In the genomic region with DNA sequence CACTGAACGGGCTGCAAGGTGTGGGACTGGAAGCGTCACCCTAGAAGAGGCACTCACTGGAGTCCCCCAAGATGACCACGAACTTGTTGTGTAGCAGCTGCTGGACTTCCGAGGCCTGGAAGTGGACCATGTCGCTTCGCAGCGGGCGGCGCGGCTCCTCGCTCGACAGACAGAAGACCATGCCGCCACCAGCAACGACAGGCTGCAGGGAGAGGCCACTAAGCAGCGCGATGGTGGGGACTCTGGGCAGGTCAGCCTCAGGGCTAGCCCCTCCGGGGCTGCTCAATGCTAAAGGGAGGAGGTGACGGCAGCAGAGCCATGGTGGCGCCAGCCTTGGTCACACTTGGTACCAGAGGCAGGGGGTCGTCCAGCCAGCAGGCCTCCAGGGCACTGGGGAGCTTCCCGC, we compare ENCODE assay signal across 8 cellular contexts. TPM values are rescaled to one million over a fixed set of nuclear protein-coding genes. Genes with fewer than 3 reads are reported as not detected.
DNase-seq lines count a peak whose midpoint lies in the region; ATAC-seq and TF ChIP-seq lines count a peak whose summit lies in the region.

No MANE protein-coding gene starts in this region.

- peak; percentile 15 for DNase-seq in ELF-1 (ENCODE audit: low read depth, low spot score)
- no peak for DNase-seq in Peyer's patch
- DNase-seq in fibroblast of the aortic adventitia (ENCODE audit: low read depth): no peak
- peak in 1 of 2 donors; percentile 61 for DNase-seq in psoas muscle
- no peak for DNase-seq in MV-4-11 (lab: John Stamatoyannopoulos, UW)
- no peak for DNase-seq in DMS153 treated with DMSO at 0.1 percent for 48 hours (lab: John Stamatoyannopoulos, UW; ENCODE audit: unreplicated experiment)

- H3K27me3 ChIP-seq in Peyer's patch (no peaks in the 10 kb centered on the region), psoas muscle (ENCODE audit: insufficient read depth in 3 of 3, low read length in 2 of 3) (no peaks in the 10 kb centered on the region)

- H3K4me1 ChIP-seq in Peyer's patch: peaks cover 0 to 14% (median 7%) of the 10 kb centered on the region in 4 donors
- peaks cover 9% of the 10 kb centered on the region for H3K4me1 ChIP-seq in psoas muscle

- ATAC-seq in psoas muscle: no peak
- ATAC-seq in HG03442 (IDR thresholded peaks at IDR 0.05; ENCODE audit: unreplicated experiment): no peak
- no peak for ATAC-seq in HG02970 (IDR thresholded peaks at IDR 0.05; ENCODE audit: low FRiP score, unreplicated experiment)

- H3K36me3 ChIP-seq in Peyer's patch (no peaks in the 10 kb centered on the region), psoas muscle (ENCODE audit: insufficient read depth in 1 of 2, low read depth in 1 of 2) (peaks cover 0 to 30% of the 10 kb centered on the region in 2 donors)

- TF ChIP-seq POLR2A in Peyer's patch (IDR thresholded peaks at IDR 0.05): no peak

- TF ChIP-seq CTCF in Peyer's patch (IDR thresholded peaks at IDR 0.05) (no peak), fibroblast of the aortic adventitia (IDR thresholded peaks at IDR 0.05; ENCODE audit: insufficient read depth, low read length) (no peak), psoas muscle (IDR thresholded peaks at IDR 0.05) (no peak)

- intact Hi-C loops in psoas muscle (cut with DNase I): no loop called here

- peak overlapping the region; percentile 86 to 89 (median 87) for H3K27ac ChIP-seq in Peyer's patch
- peak overlapping the region; percentile 91 for H3K27ac ChIP-seq in psoas muscle

- 78 to 86% (median 80%) methylated on average over 18 to 21 of the region's 21 CpGs for WGBS in psoas muscle, 3 donors

- H3K4me3 ChIP-seq in Peyer's patch: peak overlapping the region; percentile 80 to 94 (median 88)
- H3K4me3 ChIP-seq in fibroblast of the aortic adventitia (ENCODE audit: low read depth, low read length): peak overlapping the region; percentile 88
- H3K4me3 ChIP-seq in psoas muscle: peak overlapping the region; percentile 88

- H3K9me3 ChIP-seq in Peyer's patch: no peaks in the 10 kb centered on the region
- no peaks in the 10 kb centered on the region for H3K9me3 ChIP-seq in psoas muscle

RNA-seq across cellular contexts. Expression of gene PCED1A, which starts 0.7 kb away (rescaled TPM):
- 10 to 100 TPM; 25.4 to 99.0 (median 48.7) TPM for total RNA-seq in Peyer's patch
- 21.1 and 31.0 TPM in 2 replicates for total RNA-seq in fibroblast of the aortic adventitia (ENCODE audit: low replicate concordance)
- 10 to 100 TPM in 1 of 4 donors, 1 to 10 TPM in 3; 4.8 to 11.5 (median 8.0) TPM for total RNA-seq in psoas muscle
- polyA plus RNA-seq in psoas muscle: 1 to 10 TPM; 4.2 to 6.5 (median 5.7) TPM

RNA-seq across cellular contexts. Expression of gene VPS16, which starts 0.8 kb away (rescaled TPM):
- total RNA-seq in Peyer's patch (10 to 100 TPM; 43.7 to 54.6 (median 45.1) TPM), fibroblast of the aortic adventitia (ENCODE audit: low replicate concordance) (31.6 and 32.0 TPM in 2 replicates), psoas muscle (10 to 100 TPM; 19.2 to 25.5 (median 23.7) TPM)
- polyA plus RNA-seq in psoas muscle: 10 to 100 TPM; 17.1 to 20.2 (median 18.1) TPM

RNA-seq across cellular contexts. Expression of gene TMEM239, which starts 23.6 kb away (rescaled TPM):
- total RNA-seq in Peyer's patch (not detected), fibroblast of the aortic adventitia (ENCODE audit: low replicate concordance) (0.09 TPM in 1 of 2 replicates, not detected in the other), psoas muscle (not detected)
- polyA plus RNA-seq in psoas muscle: not detected

RNA-seq across cellular contexts. Expression of gene C20orf141, which starts 24.9 kb away (rescaled TPM):
- total RNA-seq in Peyer's patch (not detected), fibroblast of the aortic adventitia (ENCODE audit: low replicate concordance) (not detected in 2 replicates), psoas muscle (not detected)
- polyA plus RNA-seq in psoas muscle: not detected

RNA-seq across cellular contexts. Expression of gene PTPRA, which starts 33.5 kb away (rescaled TPM):
- total RNA-seq in Peyer's patch (10 to 100 TPM; 22.8 to 52.8 (median 36.5) TPM), fibroblast of the aortic adventitia (ENCODE audit: low replicate concordance) (10.5 and 75.1 TPM in 2 replicates), psoas muscle (10 to 100 TPM; 15.0 to 19.9 (median 18.2) TPM)
- polyA plus RNA-seq in psoas muscle: 1 to 10 TPM; 7.6 to 9.6 (median 8.2) TPM
